In the genomic region with DNA sequence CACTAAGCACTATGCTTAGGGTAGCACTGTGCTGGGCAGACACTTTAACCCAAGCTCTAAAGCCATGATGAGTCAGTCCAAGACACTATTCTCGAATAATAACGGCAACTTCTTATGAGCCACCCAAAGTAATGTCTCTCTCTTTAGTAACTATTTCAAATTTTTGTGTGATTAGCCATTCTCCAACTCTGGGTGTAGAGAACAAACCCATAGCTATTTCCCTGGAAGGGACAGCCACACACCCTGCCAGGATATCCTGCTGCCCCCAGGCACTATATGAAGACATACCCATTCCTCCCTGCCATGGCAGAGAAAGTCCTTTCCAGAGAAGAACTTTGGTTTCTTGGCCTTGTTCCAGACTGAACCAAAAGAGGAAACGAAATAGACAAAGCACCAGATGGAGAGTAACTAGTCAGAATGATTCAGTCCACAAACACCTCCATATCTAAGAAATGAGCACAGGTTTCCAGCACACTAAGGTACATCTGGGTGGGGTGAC, we compare ENCODE assay signal across 12 cellular contexts.
DNase-seq lines count a peak whose midpoint lies in the region; ATAC-seq and TF ChIP-seq lines count a peak whose summit lies in the region.
"Had no signal": no experiment of that assay in that cellular context is flagged by ENCODE, and none has a peak within 500 bp of the region (broad histone marks: within the 10 kb centered on the region; RNA-seq: fewer than 3 reads in every experiment).

No MANE protein-coding gene starts in this region.

- H3K79me2 ChIP-seq in trophoblast cell (ENCODE audit: control insufficient read depth, insufficient read depth, low read length, poor library complexity) = no peaks in the 10 kb centered on the region

- peak overlapping the region; percentile 34 for H2BK5ac ChIP-seq in trophoblast cell (ENCODE audit: low read depth, low read length, poor library complexity)

- H3K79me1 ChIP-seq in trophoblast cell (ENCODE audit: low read length) = peaks cover 8% of the 10 kb centered on the region

- H3K23ac ChIP-seq in trophoblast cell (ENCODE audit: low read length) = no peak overlapping the region

- no peak for ATAC-seq in GM19395 (IDR thresholded peaks at IDR 0.05; ENCODE audit: unreplicated experiment)
- ATAC-seq in WTC11 = no peak
- ATAC-seq: T-helper 17 cell had no signal

- H3K9ac ChIP-seq in trophoblast cell (ENCODE audit: low read length) = no peak overlapping the region

- no peak overlapping the region for H3K4me3 ChIP-seq in trophoblast cell (ENCODE audit: low read depth, low read length)

- TF ChIP-seq CTCF in chondrocyte (IDR thresholded peaks at IDR 0.05) (no peak), WTC11 (IDR thresholded peaks at IDR 0.05) (no peak)

- H3K9me3 Mint-ChIP-seq in chondrocyte (ENCODE audit: low read depth) = peaks cover 7% of the 10 kb centered on the region
- peaks cover 3% of the 10 kb centered on the region; the same call in 1 of the 2 replicates for H3K9me3 Mint-ChIP-seq in WTC11

- H3K27me3 Mint-ChIP-seq in chondrocyte (ENCODE audit: low read depth) (no peaks in the 10 kb centered on the region), WTC11 (ENCODE audit: low read depth) (peaks cover 6% of the 10 kb centered on the region)

- POLR2A ChIA-PET in WTC11 (lab: Charles Lee) = no interaction called here

- no peak overlapping the region for H3K4me2 ChIP-seq in trophoblast cell (ENCODE audit: low read length)

- H3K14ac ChIP-seq in trophoblast cell (ENCODE audit: low read length) = no peak overlapping the region

- H3K36me3 Mint-ChIP-seq in chondrocyte (ENCODE audit: low read depth) = no peaks in the 10 kb centered on the region
- no peaks in the 10 kb centered on the region for H3K36me3 Mint-ChIP-seq in WTC11

- H3K4ac ChIP-seq in trophoblast cell (ENCODE audit: low read depth, low read length) = no peak overlapping the region

- peak overlapping the region; percentile 39 for H4K8ac ChIP-seq in trophoblast cell (ENCODE audit: low read depth, low read length)

- CTCF ChIA-PET in WTC11 (lab: Charles Lee) = no interaction called here

- peak overlapping the region; percentile 81 for H3K27ac Mint-ChIP-seq in chondrocyte (ENCODE audit: unreplicated experiment)
- H3K27ac Mint-ChIP-seq in WTC11 = no peak overlapping the region
- H3K27ac Mint-ChIP-seq: T-helper 17 cell had no signal

- H3K36me3 ChIP-seq in trophoblast cell (ENCODE audit: control insufficient read depth in 1 of 2, insufficient read depth in 2 of 2, low read length in 2 of 2) = no peaks in the 10 kb centered on the region

- H3K9me3 ChIP-seq in trophoblast cell (ENCODE audit: insufficient read depth, low read depth, low read length) = peaks cover 2% of the 10 kb centered on the region

- H3K27ac ChIP-seq in trophoblast cell (ENCODE audit: low read depth, low read length) = peak overlapping the region; percentile 39

- no peak overlapping the region for H2AFZ ChIP-seq in trophoblast cell (ENCODE audit: insufficient read depth, low read length, poor library complexity)

- H4K91ac ChIP-seq in trophoblast cell (ENCODE audit: low read depth, low read length) = peak overlapping the region; percentile 29

- no peak overlapping the region for H3K4me3 Mint-ChIP-seq in chondrocyte (ENCODE audit: unreplicated experiment)
- H3K4me3 Mint-ChIP-seq in WTC11 = no peak overlapping the region
- H3K4me3 Mint-ChIP-seq: T-helper 17 cell had no signal

- H3K27me3 ChIP-seq in trophoblast cell (ENCODE audit: insufficient read depth, low read length) = no peaks in the 10 kb centered on the region

- H2AK5ac ChIP-seq in trophoblast cell (ENCODE audit: low read length) = no peak overlapping the region

- WGBS in trophoblast cell (ENCODE audit: extremely low coverage, insufficient coverage, insufficient read length) = no CpG with 5 or more reads among the region's 3 CpGs

- peaks cover 70% of the 10 kb centered on the region for H3K4me1 Mint-ChIP-seq in chondrocyte (ENCODE audit: low read depth)
- peaks cover 24% of the 10 kb centered on the region for H3K4me1 Mint-ChIP-seq in WTC11
- H3K4me1 Mint-ChIP-seq: T-helper 17 cell had no signal

- peak overlapping the region; percentile 57 for H2BK120ac ChIP-seq in trophoblast cell (ENCODE audit: insufficient read depth, low read length, poor library complexity)

- in situ Hi-C loops in KBM-7 (cut with MboI; ENCODE audit: low pct_unique_long_range_greater_than_20kb, low sequenced_read_pairs) = no loop called here

- DNase-seq in GM04503 (ENCODE audit: low read depth) (peak; percentile 93), NOMO-1 (lab: John Stamatoyannopoulos, UW; ENCODE audit: unreplicated experiment in 2 of 2) (peak; percentile 13 to 46), chondrocyte (ENCODE audit: low spot score) (no peak), trophoblast cell (peak; percentile 95 to 99), anterior cingulate cortex (lab: John Stamatoyannopoulos, UW) (no peak), KBM-7 (no peak), WTC11 (ENCODE audit: low spot score) (no peak)
- DNase-seq: aorta, DMS53, mesendoderm, T-helper 17 cell had no signal

- peaks cover 0 to 14% of the 10 kb centered on the region in 2 experiments for H3K4me1 ChIP-seq in trophoblast cell (ENCODE audit: control insufficient read depth in 1 of 2, insufficient read depth in 2 of 2, low read length in 2 of 2)

- no peak overlapping the region for H4K12ac ChIP-seq in trophoblast cell (ENCODE audit: low read depth, low read length)

- no peak overlapping the region for H3K18ac ChIP-seq in trophoblast cell (ENCODE audit: low read length)

- H2BK12ac ChIP-seq in trophoblast cell (ENCODE audit: low read length) = peak overlapping the region; percentile 52

TF ChIP-seq in WTC11, 78 proteins besides CTCF, POLR2A, EP300 and RAD21 (continues in another document):
- no peak for TF ChIP-seq NR1H2 (CRISPR knock-in tag; IDR thresholded peaks at IDR 0.05)
- TF ChIP-seq, protein P1, sequence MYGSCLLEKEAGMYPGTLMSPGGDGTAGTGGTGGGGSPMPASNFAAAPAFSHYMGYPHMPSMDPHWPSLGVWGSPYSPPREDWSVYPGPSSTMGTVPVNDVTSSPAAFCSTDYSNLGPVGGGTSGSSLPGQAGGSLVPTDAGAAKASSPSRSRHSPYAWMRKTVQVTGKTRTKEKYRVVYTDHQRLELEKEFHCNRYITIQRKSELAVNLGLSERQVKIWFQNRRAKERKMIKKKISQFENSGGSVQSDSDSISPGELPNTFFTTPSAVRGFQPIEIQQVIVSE (CRISPR knock-in tag; IDR thresholded peaks at IDR 0.05; ENCODE audit: borderline replicate concordance) = no peak
- TF ChIP-seq ZNF416 (CRISPR knock-in tag; IDR thresholded peaks at IDR 0.05) = no peak
- no peak for TF ChIP-seq ZNF121 (CRISPR knock-in tag; IDR thresholded peaks at IDR 0.05)
- TF ChIP-seq, protein P2, sequence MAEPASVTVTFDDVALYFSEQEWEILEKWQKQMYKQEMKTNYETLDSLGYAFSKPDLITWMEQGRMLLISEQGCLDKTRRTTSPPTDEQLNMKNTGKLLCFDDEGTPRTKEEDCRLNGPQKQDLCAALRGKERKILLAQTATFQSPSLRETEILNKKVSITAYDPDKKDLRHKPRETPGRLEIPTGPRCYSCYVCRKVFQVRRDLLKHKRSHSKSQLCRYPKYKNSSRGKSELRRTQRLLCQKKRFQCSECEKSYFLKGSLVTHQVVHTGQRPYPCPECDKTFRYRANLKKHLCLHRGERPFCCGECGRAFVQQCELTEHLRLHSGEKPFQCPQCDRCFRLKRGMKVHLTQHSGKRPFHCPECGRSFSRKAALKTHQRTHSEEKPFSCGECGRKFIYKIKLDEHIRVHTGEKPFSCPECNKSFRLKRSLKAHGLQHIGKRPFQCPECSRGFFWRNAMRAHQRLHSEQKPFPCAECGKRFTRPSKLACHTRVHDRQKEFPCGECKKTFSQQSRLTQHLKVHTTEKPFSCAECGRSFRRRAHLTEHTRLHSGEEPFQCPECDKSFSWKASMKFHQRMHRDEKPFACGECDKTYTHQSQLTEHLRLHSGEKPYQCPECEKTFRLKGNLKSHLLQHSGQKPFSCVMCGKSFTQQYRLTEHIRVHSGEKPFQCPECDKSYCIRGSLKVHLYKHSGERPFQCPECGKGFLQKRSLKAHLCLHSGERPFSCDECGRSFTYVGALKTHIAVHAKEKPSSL (CRISPR knock-in tag; conservative IDR thresholded peaks at IDR 0.05) = no peak
- TF ChIP-seq TP53 (CRISPR knock-in tag; IDR thresholded peaks at IDR 0.05) = no peak
- no peak for TF ChIP-seq RORB (CRISPR knock-in tag; IDR thresholded peaks at IDR 0.05)
- no peak for TF ChIP-seq SMAD3 (CRISPR knock-in tag; IDR thresholded peaks at IDR 0.05; ENCODE audit: borderline replicate concordance)
- TF ChIP-seq, protein P3, sequence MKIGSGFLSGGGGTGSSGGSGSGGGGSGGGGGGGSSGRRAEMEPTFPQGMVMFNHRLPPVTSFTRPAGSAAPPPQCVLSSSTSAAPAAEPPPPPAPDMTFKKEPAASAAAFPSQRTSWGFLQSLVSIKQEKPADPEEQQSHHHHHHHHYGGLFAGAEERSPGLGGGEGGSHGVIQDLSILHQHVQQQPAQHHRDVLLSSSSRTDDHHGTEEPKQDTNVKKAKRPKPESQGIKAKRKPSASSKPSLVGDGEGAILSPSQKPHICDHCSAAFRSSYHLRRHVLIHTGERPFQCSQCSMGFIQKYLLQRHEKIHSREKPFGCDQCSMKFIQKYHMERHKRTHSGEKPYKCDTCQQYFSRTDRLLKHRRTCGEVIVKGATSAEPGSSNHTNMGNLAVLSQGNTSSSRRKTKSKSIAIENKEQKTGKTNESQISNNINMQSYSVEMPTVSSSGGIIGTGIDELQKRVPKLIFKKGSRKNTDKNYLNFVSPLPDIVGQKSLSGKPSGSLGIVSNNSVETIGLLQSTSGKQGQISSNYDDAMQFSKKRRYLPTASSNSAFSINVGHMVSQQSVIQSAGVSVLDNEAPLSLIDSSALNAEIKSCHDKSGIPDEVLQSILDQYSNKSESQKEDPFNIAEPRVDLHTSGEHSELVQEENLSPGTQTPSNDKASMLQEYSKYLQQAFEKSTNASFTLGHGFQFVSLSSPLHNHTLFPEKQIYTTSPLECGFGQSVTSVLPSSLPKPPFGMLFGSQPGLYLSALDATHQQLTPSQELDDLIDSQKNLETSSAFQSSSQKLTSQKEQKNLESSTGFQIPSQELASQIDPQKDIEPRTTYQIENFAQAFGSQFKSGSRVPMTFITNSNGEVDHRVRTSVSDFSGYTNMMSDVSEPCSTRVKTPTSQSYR (CRISPR knock-in tag; IDR thresholded peaks at IDR 0.05) = no peak
- no peak for TF ChIP-seq MYBL2 (CRISPR knock-in tag; IDR thresholded peaks at IDR 0.05)

Comparison
In these comparisons a context has a peak if more than half of its experiments do, and no peak if none do; other contexts are left out.
1. DNase-seq: peak in GM04503 (single experiment), NOMO-1 (2 of 2) and trophoblast cell (2 of 2); none in chondrocyte (single experiment), anterior cingulate cortex (0 of 58), KBM-7 (single experiment) and WTC11 (single experiment).